In genomic region chr12:109706747-109707469, GRCh38 we compare ENCODE assay signal across 1 cellular context.
A peak's percentile ranks its signal among the peaks of the same experiment; 100 is the strongest.
TF ChIP-seq lines count a peak whose summit lies in the region.

No MANE protein-coding gene starts in this region.

TF ChIP-seq in SK-N-SH, 30 proteins besides CTCF, POLR2A, EP300 and RAD21 (continued from another document):
- TF ChIP-seq, protein P1, sequence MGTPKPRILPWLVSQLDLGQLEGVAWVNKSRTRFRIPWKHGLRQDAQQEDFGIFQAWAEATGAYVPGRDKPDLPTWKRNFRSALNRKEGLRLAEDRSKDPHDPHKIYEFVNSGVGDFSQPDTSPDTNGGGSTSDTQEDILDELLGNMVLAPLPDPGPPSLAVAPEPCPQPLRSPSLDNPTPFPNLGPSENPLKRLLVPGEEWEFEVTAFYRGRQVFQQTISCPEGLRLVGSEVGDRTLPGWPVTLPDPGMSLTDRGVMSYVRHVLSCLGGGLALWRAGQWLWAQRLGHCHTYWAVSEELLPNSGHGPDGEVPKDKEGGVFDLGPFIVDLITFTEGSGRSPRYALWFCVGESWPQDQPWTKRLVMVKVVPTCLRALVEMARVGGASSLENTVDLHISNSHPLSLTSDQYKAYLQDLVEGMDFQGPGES (IDR thresholded peaks at IDR 0.05; ENCODE audit: low read depth, low read length) = no peak
- TF ChIP-seq, protein P2, sequence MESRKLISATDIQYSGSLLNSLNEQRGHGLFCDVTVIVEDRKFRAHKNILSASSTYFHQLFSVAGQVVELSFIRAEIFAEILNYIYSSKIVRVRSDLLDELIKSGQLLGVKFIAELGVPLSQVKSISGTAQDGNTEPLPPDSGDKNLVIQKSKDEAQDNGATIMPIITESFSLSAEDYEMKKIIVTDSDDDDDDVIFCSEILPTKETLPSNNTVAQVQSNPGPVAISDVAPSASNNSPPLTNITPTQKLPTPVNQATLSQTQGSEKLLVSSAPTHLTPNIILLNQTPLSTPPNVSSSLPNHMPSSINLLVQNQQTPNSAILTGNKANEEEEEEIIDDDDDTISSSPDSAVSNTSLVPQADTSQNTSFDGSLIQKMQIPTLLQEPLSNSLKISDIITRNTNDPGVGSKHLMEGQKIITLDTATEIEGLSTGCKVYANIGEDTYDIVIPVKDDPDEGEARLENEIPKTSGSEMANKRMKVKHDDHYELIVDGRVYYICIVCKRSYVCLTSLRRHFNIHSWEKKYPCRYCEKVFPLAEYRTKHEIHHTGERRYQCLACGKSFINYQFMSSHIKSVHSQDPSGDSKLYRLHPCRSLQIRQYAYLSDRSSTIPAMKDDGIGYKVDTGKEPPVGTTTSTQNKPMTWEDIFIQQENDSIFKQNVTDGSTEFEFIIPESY (IDR thresholded peaks at IDR 0.05; ENCODE audit: borderline replicate concordance, low read depth) = no peak
- no peak for TF ChIP-seq CHD2 (IDR thresholded peaks at IDR 0.05; ENCODE audit: low read length, partially characterized antibody)
- TF ChIP-seq RFX5 (IDR thresholded peaks at IDR 0.05; ENCODE audit: low read length) = no peak
- no peak for TF ChIP-seq NRF1 (IDR thresholded peaks at IDR 0.05; ENCODE audit: low read depth, low read length)
- TF ChIP-seq GATA2 (CRISPR knock-in tag; IDR thresholded peaks at IDR 0.05) = no peak; the same call in 1 of the 2 replicates
- no peak for TF ChIP-seq MXI1 (IDR thresholded peaks at IDR 0.05; ENCODE audit: low read depth, low read length)
- peak; percentile 70 for TF ChIP-seq FOXJ3 (CRISPR knock-in tag; IDR thresholded peaks at IDR 0.05)
- TF ChIP-seq USF2 (IDR thresholded peaks at IDR 0.05; ENCODE audit: borderline replicate concordance, low read depth, low read length) = no peak
- TF ChIP-seq SIN3A (IDR thresholded peaks at IDR 0.05; ENCODE audit: borderline replicate concordance, low read depth, low read length) = no peak
- peak; percentile 57; the same call in 1 of the 2 replicates for TF ChIP-seq RCOR1 (IDR thresholded peaks at IDR 0.05; ENCODE audit: low read length)
- TF ChIP-seq FOSL2 (IDR thresholded peaks at IDR 0.05; ENCODE audit: borderline replicate concordance, low read depth) = no peak
- no peak for TF ChIP-seq YY1 (IDR thresholded peaks at IDR 0.05; ENCODE audit: low read depth)
- 0 out of 2 replicates have a peak, but pooled peaks have one; percentile 11 for TF ChIP-seq NFIC (IDR thresholded peaks at IDR 0.05; ENCODE audit: borderline replicate concordance)
- no peak for TF ChIP-seq MEF2A (IDR thresholded peaks at IDR 0.05; ENCODE audit: borderline replicate concordance, low read depth)
- TF ChIP-seq TCF12 (IDR thresholded peaks at IDR 0.05) = no peak
- no peak for TF ChIP-seq TAF1 (IDR thresholded peaks at IDR 0.05; ENCODE audit: borderline replicate concordance, low read depth, low read length)
- TF ChIP-seq JUND (IDR thresholded peaks at IDR 0.05) = no peak
- TF ChIP-seq GABPA (IDR thresholded peaks at IDR 0.05; ENCODE audit: low read depth) = no peak
- TF ChIP-seq TEAD4 (IDR thresholded peaks at IDR 0.05; ENCODE audit: borderline replicate concordance, insufficient read depth) = no peak
- no peak for TF ChIP-seq EZH2phosphoT487 (IDR thresholded peaks at IDR 0.05; ENCODE audit: borderline replicate concordance, low read depth)
